ENCODE assay signal across 25 cellular contexts in the genomic region with DNA sequence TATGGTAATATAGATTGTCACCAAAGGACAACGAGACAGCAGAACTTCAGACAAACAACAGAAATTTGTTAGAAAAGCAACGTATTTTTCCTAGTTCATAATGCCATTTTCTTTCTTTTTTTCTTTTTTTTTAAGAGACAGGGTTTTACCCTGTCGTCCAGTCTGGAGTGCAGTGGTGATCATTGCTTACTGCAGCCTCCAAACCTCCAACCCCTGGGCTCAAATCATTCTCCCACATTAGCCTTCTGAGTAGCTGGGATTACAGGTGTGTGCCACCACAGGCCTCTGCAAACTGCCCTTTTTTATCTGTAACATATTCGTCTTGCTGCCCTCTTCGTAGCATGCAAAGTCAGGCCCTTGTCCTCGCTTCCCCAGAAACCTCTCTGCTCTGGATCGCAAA.
A peak's percentile ranks its signal among the peaks of the same experiment; 100 is the strongest.
DNase-seq lines count a peak whose midpoint lies in the region; ATAC-seq, FAIRE-seq and TF ChIP-seq lines count a peak whose summit lies in the region.
"Had no signal": no experiment of that assay in that cellular context is flagged by ENCODE, and none has a peak within 500 bp of the region (broad histone marks: within the 10 kb centered on the region; RNA-seq: fewer than 3 reads in every experiment).

No MANE protein-coding gene starts in this region.

- no peaks in the 10 kb centered on the region for H4K20me1 ChIP-seq in HepG2 (ENCODE audit: insufficient read depth, low read length)

- no peak overlapping the region for H2AFZ ChIP-seq in HepG2 (ENCODE audit: low read length)

- peak overlapping the region; percentile 23 for H3K27ac ChIP-seq in HUES6 (ENCODE audit: low read depth, low read length)
- H3K27ac ChIP-seq in coronary artery: peak overlapping the region; percentile 88
- peak overlapping the region; percentile 35 for H3K27ac ChIP-seq in HepG2 (ENCODE audit: extremely low read length, insufficient read depth, low read length)
- peak overlapping the region; percentile 33 for H3K27ac ChIP-seq in stomach smooth muscle (ENCODE audit: low read length)
- H3K27ac ChIP-seq: RWPE1, vagina had no signal

- POLR2A ChIA-PET in HepG2 (lab: Yijun Ruan, JAX): no interaction called here

- H3K9me3 Mint-ChIP-seq in stimulated activated effector memory CD8-positive, alpha-beta T cell treated with anti-CD3 and anti-CD28 coated beads, Interleukin-12 subunit alpha, Interleukin-12 subunit beta, amount 100 ng/mL, for 72 hours: no peaks in the 10 kb centered on the region
- H3K9me3 Mint-ChIP-seq: activated CD4-positive, alpha-beta T cell treated with anti-CD3 and anti-CD28 coated beads, Interleukin-2, amount 10 ng/mL, durations not matched to agents 24 days and 14 days; activated naive CD4-positive, alpha-beta T cell treated with anti-CD3 and anti-CD28 coated beads, Interleukin-2, amount 10 ng/mL, durations not matched to agents 7 days and 5 days; dendritic cell treated with granulocyte-macrophage colony-stimulating factor and Interleukin-4, amounts not matched to agents 40 ng/mL and 50 ng/mL, for 4 days; nephron had no signal

- H3K4me3 ChIP-seq in HUES6 (ENCODE audit: low read depth, low read length): peak overlapping the region; percentile 25; the same call in 1 of the 2 replicates
- H3K4me3 ChIP-seq in coronary artery: peak overlapping the region; percentile 71
- no peak overlapping the region for H3K4me3 ChIP-seq in HepG2 (replicated peaks in 1 of 3; ENCODE audit: insufficient read depth in 1 of 3, low read depth in 2 of 3, low read length in 3 of 3)
- H3K4me3 ChIP-seq in stomach smooth muscle (ENCODE audit: low read length in 2 of 2): no peak overlapping the region
- H3K4me3 ChIP-seq: vagina had no signal

- H3K4me1 ChIP-seq in HUES6 (ENCODE audit: control insufficient read depth, insufficient read depth, low read length): peaks cover 51% of the 10 kb centered on the region
- peaks cover 31% of the 10 kb centered on the region for H3K4me1 ChIP-seq in HepG2 (ENCODE audit: insufficient read depth, low read length)
- H3K4me1 ChIP-seq in stomach smooth muscle (ENCODE audit: control insufficient read depth, insufficient read depth, low read length): no peaks in the 10 kb centered on the region
- H3K4me1 ChIP-seq: vagina had no signal

- no peak overlapping the region for H3K4me2 ChIP-seq in HepG2 (ENCODE audit: low read depth, low read length)
- H3K4me2 ChIP-seq: SK-N-SH had no signal

- H3K9me3 ChIP-seq in HUES6 (ENCODE audit: control insufficient read depth, insufficient read depth, low read depth, low read length): no peaks in the 10 kb centered on the region
- no peaks in the 10 kb centered on the region for H3K9me3 ChIP-seq in HepG2 (ENCODE audit: low read length)
- no peaks in the 10 kb centered on the region for H3K9me3 ChIP-seq in stomach smooth muscle (ENCODE audit: control insufficient read depth in 2 of 2, low read length in 2 of 2)
- H3K9me3 ChIP-seq: SK-N-SH, vagina had no signal

- FAIRE-seq in HepG2 (lab: Jason Lieb, UNC): no peak

- no peaks in the 10 kb centered on the region for H3K4me1 Mint-ChIP-seq in stimulated activated effector memory CD8-positive, alpha-beta T cell treated with anti-CD3 and anti-CD28 coated beads, Interleukin-12 subunit alpha, Interleukin-12 subunit beta, amount 100 ng/mL, for 72 hours
- H3K4me1 Mint-ChIP-seq: activated CD4-positive, alpha-beta T cell treated with anti-CD3 and anti-CD28 coated beads, Interleukin-2, amount 10 ng/mL, durations not matched to agents 24 days and 14 days; activated CD8-positive, alpha-beta memory T cell treated with anti-CD3 and anti-CD28 coated beads, Interleukin-2, amount 10 ng/mL, durations not matched to agents 7 days and 5 days; activated naive CD4-positive, alpha-beta T cell treated with anti-CD3 and anti-CD28 coated beads, Interleukin-2, amount 10 ng/mL, durations not matched to agents 7 days and 5 days; CD14-positive monocyte had no signal

- CTCF ChIA-PET in HepG2 (lab: Yijun Ruan, JAX; ENCODE audit: low intra/inter-chr PET ratio, low total read pairs): no interaction called here

- TF ChIP-seq CTCF in coronary artery (IDR thresholded peaks at IDR 0.05) (no peak), HepG2 (CRISPR knock-in tag; IDR thresholded peaks at IDR 0.05) (no peak)

- no peak overlapping the region for H3K27ac Mint-ChIP-seq in stimulated activated effector memory CD8-positive, alpha-beta T cell treated with anti-CD3 and anti-CD28 coated beads, Interleukin-12 subunit alpha, Interleukin-12 subunit beta, amount 100 ng/mL, for 72 hours
- H3K27ac Mint-ChIP-seq: activated CD4-positive, alpha-beta T cell treated with anti-CD3 and anti-CD28 coated beads, Interleukin-2, amount 10 ng/mL, durations not matched to agents 24 days and 14 days; activated CD8-positive, alpha-beta memory T cell treated with anti-CD3 and anti-CD28 coated beads, Interleukin-2, amount 10 ng/mL, durations not matched to agents 7 days and 5 days; activated naive CD4-positive, alpha-beta T cell treated with anti-CD3 and anti-CD28 coated beads, Interleukin-2, amount 10 ng/mL, durations not matched to agents 7 days and 5 days; activated T-cell treated with anti-CD3 and anti-CD28 coated beads, Interleukin-2, amount 50 U/mL, for 72 hours; CD14-positive monocyte; dendritic cell treated with granulocyte-macrophage colony-stimulating factor and Interleukin-4, amounts not matched to agents 40 ng/mL and 50 ng/mL, for 4 days had no signal

- in situ Hi-C loops in HepG2 (cut with HindIII; ENCODE audit: extremely low pct_ligation_motif_present, low pct_unique_long_range_greater_than_20kb): no loop called here

- H3K27me3 ChIP-seq in HUES6 (ENCODE audit: control insufficient read depth, insufficient read depth, low read length): no peaks in the 10 kb centered on the region
- H3K27me3 ChIP-seq in HepG2 (ENCODE audit: control insufficient read depth in 1 of 2, insufficient read depth in 2 of 2, low read length in 2 of 2): no peaks in the 10 kb centered on the region
- H3K27me3 ChIP-seq in stomach smooth muscle (ENCODE audit: control insufficient read depth in 1 of 2, insufficient read depth in 2 of 2, low read length in 2 of 2): no peaks in the 10 kb centered on the region
- H3K27me3 ChIP-seq: vagina had no signal

- no peak overlapping the region for H3K4me3 Mint-ChIP-seq in stimulated activated effector memory CD8-positive, alpha-beta T cell treated with anti-CD3 and anti-CD28 coated beads, Interleukin-12 subunit alpha, Interleukin-12 subunit beta, amount 100 ng/mL, for 72 hours
- H3K4me3 Mint-ChIP-seq: activated CD4-positive, alpha-beta T cell treated with anti-CD3 and anti-CD28 coated beads, Interleukin-2, amount 10 ng/mL, durations not matched to agents 24 days and 14 days; activated CD8-positive, alpha-beta memory T cell treated with anti-CD3 and anti-CD28 coated beads, Interleukin-2, amount 10 ng/mL, durations not matched to agents 7 days and 5 days; activated naive CD4-positive, alpha-beta T cell treated with anti-CD3 and anti-CD28 coated beads, Interleukin-2, amount 10 ng/mL, durations not matched to agents 7 days and 5 days; activated T-cell treated with anti-CD3 and anti-CD28 coated beads, Interleukin-2, amount 50 U/mL, for 72 hours; CD14-positive monocyte; dendritic cell treated with granulocyte-macrophage colony-stimulating factor and Interleukin-4, amounts not matched to agents 40 ng/mL and 50 ng/mL, for 4 days; nephron had no signal

- TF ChIP-seq RAD21 in HepG2 (CRISPR knock-in tag; IDR thresholded peaks at IDR 0.05): no peak

- DNase-seq in coronary artery (ENCODE audit: low spot score): no peak
- DNase-seq in HepG2 (ENCODE audit: low spot score): no peak
- DNase-seq in stimulated activated effector memory CD8-positive, alpha-beta T cell treated with anti-CD3 and anti-CD28 coated beads, Interleukin-12 subunit alpha, Interleukin-12 subunit beta, amount 100 ng/mL, for 72 hours (ENCODE audit: low spot score in 2 of 2): no peak
- DNase-seq: activated CD4-positive, alpha-beta T cell treated with anti-CD3 and anti-CD28 coated beads, Interleukin-2, amount 10 ng/mL, durations not matched to agents 24 days and 14 days; activated CD8-positive, alpha-beta memory T cell treated with anti-CD3 and anti-CD28 coated beads, Interleukin-2, amount 10 ng/mL, durations not matched to agents 7 days and 5 days; activated naive CD4-positive, alpha-beta T cell treated with anti-CD3 and anti-CD28 coated beads, Interleukin-2, amount 10 ng/mL, durations not matched to agents 7 days and 5 days; activated T-cell treated with anti-CD3 and anti-CD28 coated beads, Interleukin-2, amount 50 U/mL, for 72 hours; amygdala; midbrain; NCI-H1105; NCI-H1930; NCI-H226; posterior cingulate gyrus; SK-N-SH; substantia nigra; T-helper 2 cell had no signal

- no peak for TF ChIP-seq EP300 in HepG2 (IDR thresholded peaks at IDR 0.05; ENCODE audit: low read depth in 2 of 2, low read length in 2 of 2)
- no peak for TF ChIP-seq EP300 in HepG2 (CRISPR knock-in tag; IDR thresholded peaks at IDR 0.05; ENCODE audit: borderline replicate concordance)

- H3K79me2 ChIP-seq in HepG2 (ENCODE audit: insufficient read depth, low read length): no peaks in the 10 kb centered on the region

- no TSS peak for BruUV-seq in HepG2 (replicated peaks; lab: Mats Ljungman, UMichigan)

- 94% methylated on average over 7 of the region's 7 CpGs for WGBS in HepG2 (ENCODE audit: low lambda C conversion rate)

- H3K36me3 Mint-ChIP-seq in stimulated activated effector memory CD8-positive, alpha-beta T cell treated with anti-CD3 and anti-CD28 coated beads, Interleukin-12 subunit alpha, Interleukin-12 subunit beta, amount 100 ng/mL, for 72 hours: no peaks in the 10 kb centered on the region
- H3K36me3 Mint-ChIP-seq: activated CD8-positive, alpha-beta memory T cell treated with anti-CD3 and anti-CD28 coated beads, Interleukin-2, amount 10 ng/mL, durations not matched to agents 7 days and 5 days; activated naive CD4-positive, alpha-beta T cell treated with anti-CD3 and anti-CD28 coated beads, Interleukin-2, amount 10 ng/mL, durations not matched to agents 7 days and 5 days; CD14-positive monocyte had no signal

- H3K36me3 ChIP-seq in HUES6 (ENCODE audit: control insufficient read depth, insufficient read depth, low read length): no peaks in the 10 kb centered on the region
- H3K36me3 ChIP-seq in HepG2 (replicated peaks in 1 of 2; ENCODE audit: control insufficient read depth in 1 of 2, insufficient read depth in 2 of 2, low read length in 2 of 2): peaks cover 12 to 38% of the 10 kb centered on the region in 2 experiments
- H3K36me3 ChIP-seq in stomach smooth muscle (ENCODE audit: control insufficient read depth in 2 of 2, insufficient read depth in 2 of 2, low read length in 2 of 2): peaks cover 0 to 5% of the 10 kb centered on the region in 2 donors
- H3K36me3 ChIP-seq: vagina had no signal

- intact Hi-C loops in HepG2 (cut with micrococcal nuclease; ENCODE audit: unreplicated experiment): loop anchor here (5.0 kb wide), 1 partner anchor 160 kb away; a partner anchor contains a TSS

- no peak for TF ChIP-seq POLR2A in HepG2 (IDR thresholded peaks at IDR 0.05; ENCODE audit: insufficient read depth in 1 of 2, low read depth in 2 of 2, low read length in 2 of 2)

- H3K9ac ChIP-seq in HUES6 (ENCODE audit: low read length) (no peak overlapping the region), HepG2 (ENCODE audit: insufficient read depth, low read depth, low read length) (no peak overlapping the region), stomach smooth muscle (ENCODE audit: low read length in 2 of 2) (no peak overlapping the region)
- H3K9ac ChIP-seq: SK-N-SH had no signal

- ATAC-seq in HepG2 (peak; percentile 63), HG03045 (IDR thresholded peaks at IDR 0.05; ENCODE audit: unreplicated experiment) (no peak), HG02840 (IDR thresholded peaks at IDR 0.05; ENCODE audit: low FRiP score, unreplicated experiment) (no peak)
- no peak for ATAC-seq in stimulated activated effector memory CD8-positive, alpha-beta T cell treated with anti-CD3 and anti-CD28 coated beads, Interleukin-12 subunit alpha, Interleukin-12 subunit beta, amount 100 ng/mL, for 72 hours
- ATAC-seq: activated CD8-positive, alpha-beta memory T cell treated with anti-CD3 and anti-CD28 coated beads, Interleukin-2, amount 10 ng/mL, durations not matched to agents 7 days and 5 days; activated T-cell treated with anti-CD3 and anti-CD28 coated beads, Interleukin-2, amount 50 U/mL, for 72 hours had no signal

Comparison
In these comparisons a context has a peak if more than half of its experiments do, and no peak if none do; other contexts are left out.
1. H3K27ac ChIP-seq: peak in every context shown above with its lines; median percentile 88 in coronary artery; 35 in HepG2; 33 in stomach smooth muscle; 23 in HUES6.
2. H3K4me3 ChIP-seq: peak in HUES6 (single experiment) and coronary artery (single experiment); none in HepG2 (0 of 3) and stomach smooth muscle (0 of 2).